Comparison of ENCODE assay signal across 10 cellular contexts in genomic region chr13:49858183-49858856, GRCh38.
DNase-seq lines count a peak whose midpoint lies in the region; ATAC-seq and TF ChIP-seq lines count a peak whose summit lies in the region.
"Had no signal": no experiment of that assay in that cellular context is flagged by ENCODE, and none has a peak within 500 bp of the region (broad histone marks: within the 10 kb centered on the region; RNA-seq: fewer than 3 reads in every experiment).

No MANE protein-coding gene starts in this region.

- H3K9ac ChIP-seq in GM23248 (peak overlapping the region; percentile 55), smooth muscle cell (ENCODE audit: low read depth) (peak overlapping the region; percentile 40)

- in situ Hi-C loops in GM23248 (cut with MboI) = no loop called here

- no peak for TF ChIP-seq POLR2A in gastroesophageal sphincter (IDR thresholded peaks at IDR 0.05)

- 1 to 3% methylated on average over 3 of the region's 3 CpGs for WGBS in GM23248 (ENCODE audit: low coverage in 1 of 2, low lambda C conversion rate in 2 of 2, missing lambda C conversion rate in 2 of 2), 2 experiments
- 4 to 27% methylated on average over 2 of the region's 3 CpGs for WGBS in gastroesophageal sphincter (ENCODE audit: low coverage in 1 of 2), 2 donors
- WGBS in smooth muscle cell (ENCODE audit: low lambda C conversion rate) = 13% methylated on average over 3 of the region's 3 CpGs

- no peaks in the 10 kb centered on the region for H3K79me2 ChIP-seq in GM23248 (ENCODE audit: insufficient read depth)
- H3K79me2 ChIP-seq in smooth muscle cell (ENCODE audit: low read depth) = no peaks in the 10 kb centered on the region

- H3K27me3 ChIP-seq in GM23248 (replicated peaks; ENCODE audit: insufficient read depth) (no peaks in the 10 kb centered on the region), gastroesophageal sphincter (no peaks in the 10 kb centered on the region), smooth muscle cell (ENCODE audit: low read depth) (no peaks in the 10 kb centered on the region)

- H4K20me1 ChIP-seq in GM23248 (ENCODE audit: insufficient read depth) (no peaks in the 10 kb centered on the region), smooth muscle cell (ENCODE audit: low read depth) (no peaks in the 10 kb centered on the region)

- H3K9me3 ChIP-seq in GM23248 (ENCODE audit: low read depth) (no peaks in the 10 kb centered on the region), gastroesophageal sphincter (no peaks in the 10 kb centered on the region), smooth muscle cell (replicated peaks; ENCODE audit: low read depth) (no peaks in the 10 kb centered on the region)

- peak overlapping the region; percentile 25; the same call in 1 of the 2 replicates for H3K4me3 ChIP-seq in GM23248
- no peak overlapping the region for H3K4me3 ChIP-seq in gastroesophageal sphincter
- no peak overlapping the region for H3K4me3 ChIP-seq in smooth muscle cell

- H2AFZ ChIP-seq in GM23248 (0 out of 2 replicates have a peak overlapping the region, but pooled peaks have one; percentile 28), smooth muscle cell (ENCODE audit: low read depth) (no peak overlapping the region)

- H3K27ac ChIP-seq in GM23248 = peak overlapping the region; percentile 82
- H3K27ac ChIP-seq in gastroesophageal sphincter = peak overlapping the region; percentile 78 to 88 (median 83)
- H3K27ac ChIP-seq in smooth muscle cell (ENCODE audit: low read depth) = peak overlapping the region; percentile 92

- CTCF ChIA-PET in GM10248 (lab: Yijun Ruan, JAX) = no interaction called here

- H3K4me2 ChIP-seq in GM23248 (ENCODE audit: unreplicated experiment) (peak overlapping the region; percentile 79), smooth muscle cell (peak overlapping the region; percentile 54)

- POLR2A ChIA-PET in GM10248 (lab: Yijun Ruan, JAX) = no interaction called here

- H3F3A ChIP-seq in GM23248 (ENCODE audit: insufficient read depth) (peaks cover 36% of the 10 kb centered on the region), smooth muscle cell (ENCODE audit: low read depth) (peaks cover 21% of the 10 kb centered on the region)

- DNase-seq in GM23248 (peak; percentile 96), smooth muscle cell (lab: John Stamatoyannopoulos, UW; ENCODE audit: unreplicated experiment) (no peak), GM10248 (ENCODE audit: extremely low spot score) (no peak), retina (no peak), NAMALWA (ENCODE audit: low spot score) (no peak)
- DNase-seq: activated gamma-delta T cell, NCI-H2029 treated with DMSO at 0.1 percent for 48 hours had no signal

- H3K9me2 ChIP-seq in GM23248 (ENCODE audit: insufficient read depth) = no peaks in the 10 kb centered on the region

- H3K4me1 ChIP-seq in GM23248 (ENCODE audit: insufficient read depth) (peaks cover 33% of the 10 kb centered on the region), gastroesophageal sphincter (peaks cover 7 to 29% (median 12%) of the 10 kb centered on the region in 3 donors), smooth muscle cell (ENCODE audit: low read depth) (peaks cover 7% of the 10 kb centered on the region)

- TF ChIP-seq CTCF in gastroesophageal sphincter (IDR thresholded peaks at IDR 0.05) = no peak
- no peak for TF ChIP-seq CTCF in smooth muscle cell (IDR thresholded peaks at IDR 0.05; ENCODE audit: borderline replicate concordance, insufficient read depth, poor library complexity, severe bottlenecking)
- TF ChIP-seq CTCF in GM10248 (IDR thresholded peaks at IDR 0.05; ENCODE audit: control extremely low read depth, extremely low read depth, low read depth, missing control alignments) = no peak

- H3K36me3 ChIP-seq in GM23248 (ENCODE audit: low read depth) = no peaks in the 10 kb centered on the region
- no peaks in the 10 kb centered on the region for H3K36me3 ChIP-seq in gastroesophageal sphincter
- no peaks in the 10 kb centered on the region for H3K36me3 ChIP-seq in smooth muscle cell (ENCODE audit: low read depth)

- TF ChIP-seq EP300 in gastroesophageal sphincter (IDR thresholded peaks at IDR 0.05) = no peak

- ATAC-seq in SK-N-SH treated with all-trans-retinoic acid at 6 μM for 48 hours (peak; percentile 83), gastroesophageal sphincter (peak; percentile 92), HG03097 (IDR thresholded peaks at IDR 0.05; ENCODE audit: low FRiP score, unreplicated experiment) (no peak)

TF ChIP-seq in SK-N-SH treated with all-trans-retinoic acid at 6 μM for 48 hours, 23 proteins besides CTCF, POLR2A, EP300 and RAD21:
- TF ChIP-seq ZFP3 (CRISPR knock-in tag; IDR thresholded peaks at IDR 0.05) (no peak), TOX (CRISPR knock-in tag; IDR thresholded peaks at IDR 0.05; ENCODE audit: borderline replicate concordance) (no peak), ISL1 (CRISPR knock-in tag; IDR thresholded peaks at IDR 0.05) (peak; percentile 36; the same call in 1 of the 2 replicates)
- TF ChIP-seq, protein P1, sequence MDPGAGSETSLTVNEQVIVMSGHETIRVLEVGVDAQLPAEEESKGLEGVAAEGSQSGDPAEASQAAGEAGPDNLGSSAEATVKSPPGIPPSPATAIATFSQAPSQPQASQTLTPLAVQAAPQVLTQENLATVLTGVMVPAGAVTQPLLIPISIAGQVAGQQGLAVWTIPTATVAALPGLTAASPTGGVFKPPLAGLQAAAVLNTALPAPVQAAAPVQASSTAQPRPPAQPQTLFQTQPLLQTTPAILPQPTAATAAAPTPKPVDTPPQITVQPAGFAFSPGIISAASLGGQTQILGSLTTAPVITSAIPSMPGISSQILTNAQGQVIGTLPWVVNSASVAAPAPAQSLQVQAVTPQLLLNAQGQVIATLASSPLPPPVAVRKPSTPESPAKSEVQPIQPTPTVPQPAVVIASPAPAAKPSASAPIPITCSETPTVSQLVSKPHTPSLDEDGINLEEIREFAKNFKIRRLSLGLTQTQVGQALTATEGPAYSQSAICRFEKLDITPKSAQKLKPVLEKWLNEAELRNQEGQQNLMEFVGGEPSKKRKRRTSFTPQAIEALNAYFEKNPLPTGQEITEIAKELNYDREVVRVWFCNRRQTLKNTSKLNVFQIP (CRISPR knock-in tag; IDR thresholded peaks at IDR 0.05; ENCODE audit: borderline replicate concordance, low read depth) = no peak
